ENCODE assay signal across 1 cellular context in genomic region chr9:27124151-27124550, GRCh38.
TF ChIP-seq lines count a peak whose summit lies in the region.

No MANE protein-coding gene starts in this region.

TF ChIP-seq in IMR-90, 13 proteins besides CTCF, POLR2A, EP300 and RAD21 (continued from another document):
- no peak for TF ChIP-seq USF2 (IDR thresholded peaks at IDR 0.05; ENCODE audit: low read depth, low read length)
- no peak for TF ChIP-seq CHD1 (IDR thresholded peaks at IDR 0.05; ENCODE audit: low read depth, low read length)
- TF ChIP-seq ELK1 (IDR thresholded peaks at IDR 0.05; ENCODE audit: borderline replicate concordance, low read depth, low read length) = no peak
- no peak for TF ChIP-seq SMC3 (IDR thresholded peaks at IDR 0.05; ENCODE audit: low read depth, low read length)
- TF ChIP-seq CEBPB (IDR thresholded peaks at IDR 0.05; ENCODE audit: low read depth, low read length) = no peak
- TF ChIP-seq NFE2L2 (IDR thresholded peaks at IDR 0.05; ENCODE audit: low read depth, low read length) = no peak
- no peak for TF ChIP-seq MXI1 (IDR thresholded peaks at IDR 0.05; ENCODE audit: borderline replicate concordance, low read depth, low read length)
- TF ChIP-seq RCOR1 (IDR thresholded peaks at IDR 0.05; ENCODE audit: insufficient replicate concordance, low read length) = no peak
- no peak for TF ChIP-seq FOS (IDR thresholded peaks at IDR 0.05; ENCODE audit: low read depth, low read length)
